In genomic region chr9:34428325-34428958, GRCh38 we compare ENCODE assay signal across 18 cellular contexts. TPM values are rescaled to one million over a fixed set of nuclear protein-coding genes. Genes with fewer than 3 reads are reported as not detected.
DNase-seq lines count a peak whose midpoint lies in the region; ATAC-seq, FAIRE-seq and TF ChIP-seq lines count a peak whose summit lies in the region.
"Had no signal": no experiment of that assay in that cellular context is flagged by ENCODE, and none has a peak within 500 bp of the region (broad histone marks: within the 10 kb centered on the region; RNA-seq: fewer than 3 reads in every experiment).

No MANE protein-coding gene starts in this region.

- no peak overlapping the region; the same call in 1 of the 2 replicates for H3K4me3 ChIP-seq in BE2C (ENCODE audit: low read depth, low read length)
- no peak overlapping the region for H3K4me3 ChIP-seq in astrocyte (ENCODE audit: insufficient read depth, low read depth, low read length)
- H3K4me3 ChIP-seq in HepG2 (replicated peaks in 1 of 3; ENCODE audit: insufficient read depth in 1 of 3, low read depth in 2 of 3, low read length in 3 of 3) = no peak overlapping the region
- no peak overlapping the region for H3K4me3 ChIP-seq in esophagus squamous epithelium
- no peak overlapping the region for H3K4me3 ChIP-seq in tibial nerve
- H3K4me3 ChIP-seq in adrenal gland = no peak overlapping the region
- no peak overlapping the region for H3K4me3 ChIP-seq in gastrocnemius medialis
- H3K4me3 ChIP-seq: coronary artery, skin epidermis had no signal

- H3K27me3 Mint-ChIP-seq in astrocyte (ENCODE audit: low read depth, unreplicated experiment) = no peaks in the 10 kb centered on the region
- H3K27me3 Mint-ChIP-seq: activated naive CD8-positive, alpha-beta T cell treated with anti-CD3 and anti-CD28 coated beads for 36 hours; memory B cell; T-cell had no signal

- TF ChIP-seq EP300 in HepG2 (IDR thresholded peaks at IDR 0.05; ENCODE audit: low read depth in 2 of 2, low read length in 2 of 2) (no peak), HepG2 (CRISPR knock-in tag; IDR thresholded peaks at IDR 0.05; ENCODE audit: borderline replicate concordance) (no peak), tibial nerve (IDR thresholded peaks at IDR 0.05) (no peak)

- H2AFZ ChIP-seq in astrocyte (ENCODE audit: low read depth, low read length) (no peak overlapping the region), HepG2 (ENCODE audit: low read length) (no peak overlapping the region)

- H3K27ac Mint-ChIP-seq in astrocyte (ENCODE audit: unreplicated experiment) = no peak overlapping the region
- H3K27ac Mint-ChIP-seq: activated naive CD8-positive, alpha-beta T cell treated with anti-CD3 and anti-CD28 coated beads for 36 hours; memory B cell; T-cell had no signal

- H3K9me3 Mint-ChIP-seq in astrocyte (ENCODE audit: unreplicated experiment) = no peaks in the 10 kb centered on the region
- H3K9me3 Mint-ChIP-seq: activated naive CD8-positive, alpha-beta T cell treated with anti-CD3 and anti-CD28 coated beads for 36 hours; memory B cell; T-cell had no signal

- no peak for FAIRE-seq in astrocyte (lab: Jason Lieb, UNC)
- FAIRE-seq in HepG2 (lab: Jason Lieb, UNC) = peak; percentile 53

- H3K4me2 ChIP-seq in astrocyte (ENCODE audit: low read length) = no peak overlapping the region
- no peak overlapping the region; the same call in 1 of the 2 replicates for H3K4me2 ChIP-seq in HepG2 (ENCODE audit: low read depth, low read length)

- TF ChIP-seq CTCF in BE2C (IDR thresholded peaks at IDR 0.05; ENCODE audit: low read depth, low read length) = no peak
- no peak for TF ChIP-seq CTCF in astrocyte (IDR thresholded peaks at IDR 0.05; ENCODE audit: insufficient read depth, low read depth, low read length)
- TF ChIP-seq CTCF in HepG2 (CRISPR knock-in tag; IDR thresholded peaks at IDR 0.05) = no peak
- TF ChIP-seq CTCF in esophagus squamous epithelium (IDR thresholded peaks at IDR 0.05) = no peak
- no peak for TF ChIP-seq CTCF in tibial nerve (IDR thresholded peaks at IDR 0.05)
- no peak for TF ChIP-seq CTCF in adrenal gland (IDR thresholded peaks at IDR 0.05)
- TF ChIP-seq CTCF in gastrocnemius medialis (IDR thresholded peaks at IDR 0.05 in 4 of 5, conservative IDR thresholded peaks at IDR 0.05 in 1 of 5) = no peak

- CTCF ChIA-PET in HepG2 (lab: Yijun Ruan, JAX; ENCODE audit: low intra/inter-chr PET ratio, low total read pairs) = no interaction called here

- H3K9ac ChIP-seq in astrocyte (ENCODE audit: low read length) = no peak overlapping the region
- no peak overlapping the region for H3K9ac ChIP-seq in HepG2 (ENCODE audit: insufficient read depth, low read depth, low read length)

- intact Hi-C loops in HepG2 (cut with micrococcal nuclease; ENCODE audit: unreplicated experiment) = no loop called here
- intact Hi-C loops in esophagus squamous epithelium (cut with DNase I) = no loop called here
- intact Hi-C loops in adrenal gland (cut with DNase I) = no loop called here
- intact Hi-C loops in gastrocnemius medialis (cut with DNase I; ENCODE audit: low total_unique reads) = no loop called here

- H3K9me3 ChIP-seq in BE2C (no peaks in the 10 kb centered on the region), astrocyte (ENCODE audit: insufficient read depth, low read depth, low read length) (no peaks in the 10 kb centered on the region), HepG2 (ENCODE audit: low read length) (no peaks in the 10 kb centered on the region), esophagus squamous epithelium (no peaks in the 10 kb centered on the region), tibial nerve (no peaks in the 10 kb centered on the region), adrenal gland (replicated peaks in 1 of 3) (no peaks in the 10 kb centered on the region), gastrocnemius medialis (no peaks in the 10 kb centered on the region)

- DNase-seq in BE2C = peak; percentile 70
- DNase-seq in NCI-H1694 treated with DMSO at 0.1 percent for 48 hours (lab: John Stamatoyannopoulos, UW) = peak; percentile 50
- DNase-seq in astrocyte (ENCODE audit: low read depth) = peak; percentile 6
- DNase-seq in HepG2 (ENCODE audit: low spot score) = peak; percentile 39
- DNase-seq in esophagus squamous epithelium (lab: John Stamatoyannopoulos, UW) = no peak
- no peak for DNase-seq in tibial nerve (ENCODE audit: low spot score in 2 of 2)
- no peak for DNase-seq in adrenal gland
- no peak for DNase-seq in gastrocnemius medialis
- DNase-seq: activated CD4-positive, CD25-positive, alpha-beta regulatory T cell treated with anti-CD3 and anti-CD28 coated beads, Interleukin-2, amount 50 U/mL, for 72 hours; activated naive CD8-positive, alpha-beta T cell treated with anti-CD3 and anti-CD28 coated beads for 36 hours; Kasumi-1; T-cell had no signal

- H3K27me3 ChIP-seq in BE2C (no peaks in the 10 kb centered on the region), astrocyte (ENCODE audit: insufficient read depth, low read length) (no peaks in the 10 kb centered on the region), HepG2 (ENCODE audit: control insufficient read depth in 1 of 2, insufficient read depth in 2 of 2, low read length in 2 of 2) (no peaks in the 10 kb centered on the region), esophagus squamous epithelium (no peaks in the 10 kb centered on the region), tibial nerve (no peaks in the 10 kb centered on the region), adrenal gland (no peaks in the 10 kb centered on the region), gastrocnemius medialis (no peaks in the 10 kb centered on the region)

- POLR2A ChIA-PET in HepG2 (lab: Yijun Ruan, JAX) = no interaction called here

- no TSS peak for BruUV-seq in HepG2 (replicated peaks; lab: Mats Ljungman, UMichigan)

- peak; percentile 86 for ATAC-seq in HepG2
- no peak for ATAC-seq in gastrocnemius medialis
- ATAC-seq: esophagus mucosa, T-cell had no signal

- 32% methylated on average over 2 of the region's 2 CpGs for WGBS in HepG2 (ENCODE audit: low lambda C conversion rate)
- WGBS in esophagus squamous epithelium, 2 donors = 61 to 72% methylated on average over 2 of the region's 2 CpGs
- 32 to 56% methylated on average over 2 of the region's 2 CpGs for WGBS in tibial nerve, 2 donors
- 57 to 82% (median 70%) methylated on average over 2 of the region's 2 CpGs for WGBS in adrenal gland, 4 donors

- no peak for TF ChIP-seq RAD21 in HepG2 (CRISPR knock-in tag; IDR thresholded peaks at IDR 0.05)

- peaks cover 68% of the 10 kb centered on the region for H3K4me1 ChIP-seq in BE2C
- no peaks in the 10 kb centered on the region for H3K4me1 ChIP-seq in astrocyte (ENCODE audit: insufficient read depth, low read length)
- peaks cover 22% of the 10 kb centered on the region for H3K4me1 ChIP-seq in HepG2 (ENCODE audit: insufficient read depth, low read length)
- H3K4me1 ChIP-seq in esophagus squamous epithelium = peaks cover 0 to 23% (median 4%) of the 10 kb centered on the region in 3 donors
- H3K4me1 ChIP-seq in tibial nerve = peaks cover 0 to 31% (median 4%) of the 10 kb centered on the region in 4 donors
- peaks cover 0 to 25% of the 10 kb centered on the region in 2 donors for H3K4me1 ChIP-seq in adrenal gland (replicated peaks in 1 of 2)
- H3K4me1 ChIP-seq in gastrocnemius medialis = peaks cover 20 to 39% of the 10 kb centered on the region in 2 donors

- in situ Hi-C loops in HepG2 (cut with HindIII; ENCODE audit: extremely low pct_ligation_motif_present, low pct_unique_long_range_greater_than_20kb) (no loop called here), gastrocnemius medialis (cut with MboI; ENCODE audit: low sequenced_read_pairs in 4 of 4) (no loop called here)

- peaks cover 18% of the 10 kb centered on the region for H3K36me3 Mint-ChIP-seq in astrocyte (ENCODE audit: low read depth, unreplicated experiment)
- H3K36me3 Mint-ChIP-seq: activated naive CD8-positive, alpha-beta T cell treated with anti-CD3 and anti-CD28 coated beads for 36 hours had no signal

- no peaks in the 10 kb centered on the region for H3K36me3 ChIP-seq in BE2C
- H3K36me3 ChIP-seq in astrocyte (ENCODE audit: insufficient read depth, low read length) = no peaks in the 10 kb centered on the region
- no peaks in the 10 kb centered on the region for H3K36me3 ChIP-seq in HepG2 (replicated peaks in 1 of 2; ENCODE audit: control insufficient read depth in 1 of 2, insufficient read depth in 2 of 2, low read length in 2 of 2)
- H3K36me3 ChIP-seq in esophagus squamous epithelium = no peaks in the 10 kb centered on the region
- H3K36me3 ChIP-seq in tibial nerve = peaks cover 0 to 10% (median 0%) of the 10 kb centered on the region in 3 donors
- H3K36me3 ChIP-seq in adrenal gland (replicated peaks in 1 of 2) = no peaks in the 10 kb centered on the region
- H3K36me3 ChIP-seq in gastrocnemius medialis = peaks cover 0 to 12% of the 10 kb centered on the region in 2 donors

- H3K27ac ChIP-seq in astrocyte (ENCODE audit: low read depth, low read length) = no peak overlapping the region
- peak overlapping the region; percentile 13 for H3K27ac ChIP-seq in HepG2 (ENCODE audit: extremely low read length, insufficient read depth, low read length)
- H3K27ac ChIP-seq in esophagus squamous epithelium = no peak overlapping the region
- no peak overlapping the region for H3K27ac ChIP-seq in tibial nerve
- no peak overlapping the region for H3K27ac ChIP-seq in adrenal gland
- no peak overlapping the region for H3K27ac ChIP-seq in gastrocnemius medialis
- H3K27ac ChIP-seq: coronary artery, HL-60, skin epidermis had no signal

- H4K20me1 ChIP-seq in astrocyte (ENCODE audit: insufficient read depth, low read length) (peaks cover 95% of the 10 kb centered on the region), HepG2 (ENCODE audit: insufficient read depth, low read length) (0 out of 2 replicates have a peak, but pooled peaks cover 5% of the 10 kb centered on the region)

- TF ChIP-seq POLR2A in HepG2 (IDR thresholded peaks at IDR 0.05; ENCODE audit: insufficient read depth in 1 of 2, low read depth in 2 of 2, low read length in 2 of 2) = no peak
- TF ChIP-seq POLR2A in esophagus squamous epithelium (IDR thresholded peaks at IDR 0.05) = no peak
- TF ChIP-seq POLR2A in tibial nerve (IDR thresholded peaks at IDR 0.05) = no peak
- TF ChIP-seq POLR2A in adrenal gland (IDR thresholded peaks at IDR 0.05) = no peak
- TF ChIP-seq POLR2A in gastrocnemius medialis (IDR thresholded peaks at IDR 0.05) = no peak

- H3K79me2 ChIP-seq in astrocyte (ENCODE audit: insufficient read depth, low read length) (no peaks in the 10 kb centered on the region), HepG2 (ENCODE audit: insufficient read depth, low read length) (no peaks in the 10 kb centered on the region)

- H3K4me1 Mint-ChIP-seq in astrocyte (ENCODE audit: low read depth, unreplicated experiment) = peaks cover 5% of the 10 kb centered on the region
- H3K4me1 Mint-ChIP-seq: activated naive CD8-positive, alpha-beta T cell treated with anti-CD3 and anti-CD28 coated beads for 36 hours; memory B cell; T-cell had no signal

- no peak overlapping the region for H3K4me3 Mint-ChIP-seq in astrocyte (ENCODE audit: unreplicated experiment)
- H3K4me3 Mint-ChIP-seq: activated naive CD8-positive, alpha-beta T cell treated with anti-CD3 and anti-CD28 coated beads for 36 hours; memory B cell; T-cell had no signal

RNA-seq across cellular contexts. Expression of gene FAM219A, which starts 29.9 kb away (rescaled TPM):
- polyA plus RNA-seq in BE2C (2012; ENCODE audit: insufficient read depth, insufficient read length, low read depth) = 14.5 TPM
- 59.9 and 63.5 TPM in 2 replicates for total RNA-seq in astrocyte
- total RNA-seq in HepG2 (2016; rRNA removed; fragmentation: Illumina TruSeq; extraction: Trizol) = 3.7 and 3.9 TPM in 2 replicates
- total RNA-seq in HepG2 (2016; cell fraction: cytosol; rRNA removed; fragmentation: Illumina TruSeq; extraction: Trizol; ENCODE audit: low read depth) = 0.53 and 0.61 TPM in 2 replicates
- total RNA-seq in HepG2 (2016; cell fraction: insoluble cytoplasmic fraction; rRNA removed; fragmentation: Illumina TruSeq; extraction: Trizol) = 3.0 and 4.0 TPM in 2 replicates
- 2.0 and 2.3 TPM in 2 replicates for total RNA-seq in HepG2 (2016; cell fraction: membrane; rRNA removed; fragmentation: Illumina TruSeq; extraction: Trizol)
- 3.2 and 4.3 TPM in 2 replicates for total RNA-seq in HepG2 (2016; cell fraction: nucleus; rRNA removed; fragmentation: Illumina TruSeq; extraction: Trizol)
- polyA plus RNA-seq in HepG2 (2011; rRNA removed) = 6.4 and 9.4 TPM in 2 replicates
- polyA plus RNA-seq in HepG2 (2011; cell fraction: cytosol; rRNA removed) = 3.7 TPM in 2 replicates
- polyA plus RNA-seq in HepG2 (2011; cell fraction: nucleus; rRNA removed) = 12.8 and 13.5 TPM in 2 replicates
- polyA plus RNA-seq in HepG2 (2012) = 5.3 and 7.6 TPM in 2 replicates
- 0.29 and 0.57 TPM in 2 replicates for polyA plus RNA-seq in HepG2 (2016; cell fraction: cytosol; fragmentation: Illumina TruSeq; extraction: Trizol; ENCODE audit: low read depth)
- 4.5 and 5.0 TPM in 2 replicates for polyA plus RNA-seq in HepG2 (2016; cell fraction: insoluble cytoplasmic fraction; fragmentation: Illumina TruSeq; extraction: Trizol; ENCODE audit: low read depth)
- polyA plus RNA-seq in HepG2 (2016; cell fraction: membrane; fragmentation: Illumina TruSeq; extraction: Trizol; ENCODE audit: low read depth) = 1.0 and 1.4 TPM in 2 replicates
- polyA plus RNA-seq in HepG2 (2016; cell fraction: nucleus; fragmentation: Illumina TruSeq; extraction: Trizol; ENCODE audit: insufficient read depth, low read depth) = 9.8 TPM in 2 replicates
- 4.3 and 4.8 TPM in 2 replicates for polyA minus RNA-seq in HepG2 (2011; rRNA and poly(A)+ RNA removed; ENCODE audit: low replicate concordance)
- 2.4 and 3.4 TPM in 2 replicates for polyA minus RNA-seq in HepG2 (2011; cell fraction: cytosol; rRNA and poly(A)+ RNA removed)
- polyA minus RNA-seq in HepG2 (2011; cell fraction: nucleus; rRNA and poly(A)+ RNA removed) = 2.9 and 3.3 TPM in 2 replicates
- 1 to 10 TPM; 4.0 to 7.6 (median 5.2) TPM for total RNA-seq in esophagus squamous epithelium
- 10 to 100 TPM in 3 of 4 donors, 1 to 10 TPM in 1; 8.5 to 15.6 (median 13.6) TPM for total RNA-seq in tibial nerve
- total RNA-seq in adrenal gland = 10 to 100 TPM in 7 of 8 donors, 1 to 10 TPM in 1; 7.6 to 26.9 (median 14.4) TPM
- 10 to 100 TPM in 2 of 3 donors, 1 to 10 TPM in 1; 7.8 to 15.1 (median 14.7) TPM for polyA plus RNA-seq in adrenal gland
- 10 to 100 TPM; 29.5 to 58.4 (median 41.8) TPM for total RNA-seq in gastrocnemius medialis

RNA-seq across cellular contexts. Expression of gene DNAI1, which starts 30.2 kb away (rescaled TPM):
- polyA plus RNA-seq in BE2C (2012; ENCODE audit: insufficient read depth, insufficient read length, low read depth) = not detected
- 0.58 and 1.8 TPM in 2 replicates for total RNA-seq in astrocyte
- total RNA-seq in HepG2 (2016; rRNA removed; fragmentation: Illumina TruSeq; extraction: Trizol) = not detected in 2 replicates
- not detected in 2 replicates for total RNA-seq in HepG2 (2016; cell fraction: cytosol; rRNA removed; fragmentation: Illumina TruSeq; extraction: Trizol; ENCODE audit: low read depth)
- not detected in 2 replicates for total RNA-seq in HepG2 (2016; cell fraction: insoluble cytoplasmic fraction; rRNA removed; fragmentation: Illumina TruSeq; extraction: Trizol)
- not detected in 2 replicates for total RNA-seq in HepG2 (2016; cell fraction: membrane; rRNA removed; fragmentation: Illumina TruSeq; extraction: Trizol)
- total RNA-seq in HepG2 (2016; cell fraction: nucleus; rRNA removed; fragmentation: Illumina TruSeq; extraction: Trizol) = not detected in 2 replicates
- not detected in 2 replicates for polyA plus RNA-seq in HepG2 (2011; rRNA removed)
- polyA plus RNA-seq in HepG2 (2011; cell fraction: cytosol; rRNA removed) = not detected in 2 replicates
- 0.09 TPM in 1 of 2 replicates, not detected in the other for polyA plus RNA-seq in HepG2 (2011; cell fraction: nucleus; rRNA removed)
- polyA plus RNA-seq in HepG2 (2012) = not detected in 2 replicates
- polyA plus RNA-seq in HepG2 (2016; cell fraction: cytosol; fragmentation: Illumina TruSeq; extraction: Trizol; ENCODE audit: low read depth) = not detected in 2 replicates
- not detected in 2 replicates for polyA plus RNA-seq in HepG2 (2016; cell fraction: insoluble cytoplasmic fraction; fragmentation: Illumina TruSeq; extraction: Trizol; ENCODE audit: low read depth)
- polyA plus RNA-seq in HepG2 (2016; cell fraction: membrane; fragmentation: Illumina TruSeq; extraction: Trizol; ENCODE audit: low read depth) = not detected in 2 replicates
- not detected in 2 replicates for polyA plus RNA-seq in HepG2 (2016; cell fraction: nucleus; fragmentation: Illumina TruSeq; extraction: Trizol; ENCODE audit: insufficient read depth, low read depth)
- polyA minus RNA-seq in HepG2 (2011; rRNA and poly(A)+ RNA removed; ENCODE audit: low replicate concordance) = 0.94 TPM in 1 of 2 replicates, not detected in the other
- polyA minus RNA-seq in HepG2 (2011; cell fraction: cytosol; rRNA and poly(A)+ RNA removed) = not detected in 2 replicates
- not detected in 2 replicates for polyA minus RNA-seq in HepG2 (2011; cell fraction: nucleus; rRNA and poly(A)+ RNA removed)
- total RNA-seq in esophagus squamous epithelium = not detected
- 1 to 10 TPM in 1 of 4 donors, under 1 TPM in 2, not detected in 1; 0.42 to 3.9 (median 0.66) TPM for total RNA-seq in tibial nerve
- under 1 TPM in 1 of 8 donors, not detected in 7; 0.28 TPM for total RNA-seq in adrenal gland
- 1 to 10 TPM in 1 of 3 donors, under 1 TPM in 2; 0.07 to 1.4 (median 0.30) TPM for polyA plus RNA-seq in adrenal gland
- total RNA-seq in gastrocnemius medialis = under 1 TPM in 1 of 4 donors, not detected in 3; 0.49 TPM
- total RNA-seq: activated naive CD8-positive, alpha-beta T cell treated with anti-CD3 and anti-CD28 coated beads for 36 hours; esophagus mucosa; T-cell had no signal
- polyA plus RNA-seq: AG04450 had no signal

RNA-seq across cellular contexts. Expression of gene MYORG, which starts 51.7 kb away (rescaled TPM):
- polyA plus RNA-seq in BE2C (2012; ENCODE audit: insufficient read depth, insufficient read length, low read depth) = 0.63 TPM
- total RNA-seq in astrocyte = 6.9 and 7.3 TPM in 2 replicates
- total RNA-seq in HepG2 (2016; rRNA removed; fragmentation: Illumina TruSeq; extraction: Trizol) = 14.3 and 22.4 TPM in 2 replicates
- 1.7 and 2.0 TPM in 2 replicates for total RNA-seq in HepG2 (2016; cell fraction: cytosol; rRNA removed; fragmentation: Illumina TruSeq; extraction: Trizol; ENCODE audit: low read depth)
- total RNA-seq in HepG2 (2016; cell fraction: insoluble cytoplasmic fraction; rRNA removed; fragmentation: Illumina TruSeq; extraction: Trizol) = 12.6 and 22.5 TPM in 2 replicates
- total RNA-seq in HepG2 (2016; cell fraction: membrane; rRNA removed; fragmentation: Illumina TruSeq; extraction: Trizol) = 9.5 and 9.9 TPM in 2 replicates
- total RNA-seq in HepG2 (2016; cell fraction: nucleus; rRNA removed; fragmentation: Illumina TruSeq; extraction: Trizol) = 28.9 and 34.2 TPM in 2 replicates
- 11.1 and 11.9 TPM in 2 replicates for polyA plus RNA-seq in HepG2 (2011; rRNA removed)
- polyA plus RNA-seq in HepG2 (2011; cell fraction: cytosol; rRNA removed) = 12.3 and 12.9 TPM in 2 replicates
- polyA plus RNA-seq in HepG2 (2011; cell fraction: nucleus; rRNA removed) = 10.1 and 11.3 TPM in 2 replicates
- 29.5 and 34.5 TPM in 2 replicates for polyA plus RNA-seq in HepG2 (2012)
- 1.9 and 2.0 TPM in 2 replicates for polyA plus RNA-seq in HepG2 (2016; cell fraction: cytosol; fragmentation: Illumina TruSeq; extraction: Trizol; ENCODE audit: low read depth)
- polyA plus RNA-seq in HepG2 (2016; cell fraction: insoluble cytoplasmic fraction; fragmentation: Illumina TruSeq; extraction: Trizol; ENCODE audit: low read depth) = 14.7 and 17.6 TPM in 2 replicates
- polyA plus RNA-seq in HepG2 (2016; cell fraction: membrane; fragmentation: Illumina TruSeq; extraction: Trizol; ENCODE audit: low read depth) = 4.6 and 5.0 TPM in 2 replicates
- polyA plus RNA-seq in HepG2 (2016; cell fraction: nucleus; fragmentation: Illumina TruSeq; extraction: Trizol; ENCODE audit: insufficient read depth, low read depth) = 47.4 and 50.2 TPM in 2 replicates
- 4.7 and 30.4 TPM in 2 replicates for polyA minus RNA-seq in HepG2 (2011; rRNA and poly(A)+ RNA removed; ENCODE audit: low replicate concordance)
- 24.9 and 26.6 TPM in 2 replicates for polyA minus RNA-seq in HepG2 (2011; cell fraction: cytosol; rRNA and poly(A)+ RNA removed)
- 5.0 and 6.7 TPM in 2 replicates for polyA minus RNA-seq in HepG2 (2011; cell fraction: nucleus; rRNA and poly(A)+ RNA removed)
- 1 to 10 TPM; 5.3 to 8.8 (median 5.4) TPM for total RNA-seq in esophagus squamous epithelium
- total RNA-seq in tibial nerve = 1 to 10 TPM; 4.8 to 9.0 (median 6.9) TPM
- 10 to 100 TPM; 12.8 to 33.8 (median 14.9) TPM for total RNA-seq in adrenal gland
- polyA plus RNA-seq in adrenal gland = 10 to 100 TPM in 1 of 3 donors, 1 to 10 TPM in 2; 1.1 to 11.4 (median 1.9) TPM
- 100 to 1,000 TPM in 1 of 4 donors, 10 to 100 TPM in 2, 1 to 10 TPM in 1; 8.6 to 149 (median 49.5) TPM for total RNA-seq in gastrocnemius medialis

Comparison
In these comparisons a context has a peak if more than half of its experiments do, and no peak if none do; other contexts are left out.
1. DNase-seq: peak in BE2C (single experiment), NCI-H1694 treated with DMSO at 0.1 percent for 48 hours (single experiment), astrocyte (single experiment) and HepG2 (single experiment); none in esophagus squamous epithelium (single experiment), tibial nerve (0 of 2), adrenal gland (0 of 7) and gastrocnemius medialis (0 of 2).